17 cellular contexts compared by ENCODE assay signal in genomic region chr3:126928921-126929485, GRCh38. TPM values are rescaled to one million over a fixed set of nuclear protein-coding genes. Genes with fewer than 3 reads are reported as not detected.
A peak's percentile ranks its signal among the peaks of the same experiment; 100 is the strongest.
DNase-seq lines count a peak whose midpoint lies in the region; ATAC-seq and TF ChIP-seq lines count a peak whose summit lies in the region.
"Had no signal": no experiment of that assay in that cellular context is flagged by ENCODE, and none has a peak within 500 bp of the region (broad histone marks: within the 10 kb centered on the region; RNA-seq: fewer than 3 reads in every experiment).

No MANE protein-coding gene starts in this region.

- no peak overlapping the region for H2BK120ac ChIP-seq in mesenchymal stem cell (ENCODE audit: low read depth, low read length)

- 51% methylated on average over 3 of the region's 3 CpGs for WGBS in SK-N-SH (ENCODE audit: low lambda C conversion rate)
- 57% methylated on average over 3 of the region's 3 CpGs for WGBS in mesenchymal stem cell
- WGBS in spleen, 5 donors, result 78 to 94% (median 92%) methylated on average over 3 of the region's 3 CpGs

- no peak overlapping the region for H3K18ac ChIP-seq in mesenchymal stem cell (ENCODE audit: low read depth in 1 of 2, low read length in 2 of 2)

- H4K91ac ChIP-seq in mesenchymal stem cell (ENCODE audit: low read length), result no peak overlapping the region

- H3K23ac ChIP-seq in mesenchymal stem cell (ENCODE audit: low read length in 2 of 2), result no peak overlapping the region

- no peak overlapping the region for H4K8ac ChIP-seq in mesenchymal stem cell (ENCODE audit: low read length)

- no peak for TF ChIP-seq EP300 in SK-N-SH (IDR thresholded peaks at IDR 0.05; ENCODE audit: borderline replicate concordance in 1 of 2, low read depth in 1 of 2, low read length in 1 of 2)

- H3K9me2 ChIP-seq in SK-N-SH (no peaks in the 10 kb centered on the region), PC-3 (replicated peaks; ENCODE audit: low read length) (no peaks in the 10 kb centered on the region)

- H2BK15ac ChIP-seq in mesenchymal stem cell (ENCODE audit: low read depth, poor library complexity, severe bottlenecking), result no peak overlapping the region

- CTCF ChIA-PET in SK-N-SH (lab: Yijun Ruan, JAX) (interaction anchor here (0.8 to 2.7 kb wide), 8 partner anchors 10 to 527 kb away, joined by 3 to 7 read pairs (median 4); no protein-coding TSS in a partner anchor), PC-3 (lab: Charles Lee) (no interaction called here)

- H3K79me2 ChIP-seq in SK-N-SH (ENCODE audit: insufficient read depth) (no peaks in the 10 kb centered on the region), PC-3 (ENCODE audit: low read length) (no peaks in the 10 kb centered on the region)

- H3K27me3 ChIP-seq in SK-N-SH (ENCODE audit: insufficient read depth) (no peaks in the 10 kb centered on the region), mesenchymal stem cell (ENCODE audit: control insufficient read depth in 1 of 2, insufficient read depth in 1 of 2, low read length in 2 of 2) (no peaks in the 10 kb centered on the region), spleen (replicated peaks in 1 of 7) (peaks cover 0 to 16% (median 0%) of the 10 kb centered on the region in 7 donors), PC-3 (ENCODE audit: low read length) (no peaks in the 10 kb centered on the region)

- H3K4me3 ChIP-seq in SK-N-SH (ENCODE audit: low read depth in 2 of 2, low read length in 1 of 2), result no peak overlapping the region
- no peak overlapping the region for H3K4me3 ChIP-seq in mesenchymal stem cell (ENCODE audit: insufficient read depth in 1 of 2, low read depth in 1 of 2, low read length in 2 of 2)
- H3K4me3 ChIP-seq in spleen, result no peak overlapping the region
- H3K4me3 ChIP-seq in PC-3 (ENCODE audit: low read length), result no peak overlapping the region
- H3K4me3 ChIP-seq: GM12878 had no signal

- H3K4me1 ChIP-seq in SK-N-SH (ENCODE audit: control insufficient read depth in 1 of 2, insufficient read depth in 2 of 2, low read depth in 1 of 2, low read length in 1 of 2), result peaks cover 53 to 66% of the 10 kb centered on the region in 2 experiments
- H3K4me1 ChIP-seq in mesenchymal stem cell (ENCODE audit: control insufficient read depth, insufficient read depth, low read depth, low read length), result peaks cover 40% of the 10 kb centered on the region
- peaks cover 31 to 70% (median 57%) of the 10 kb centered on the region in 6 donors for H3K4me1 ChIP-seq in spleen
- peaks cover 50% of the 10 kb centered on the region for H3K4me1 ChIP-seq in PC-3 (ENCODE audit: insufficient read depth, low read length)

- DNase-seq in SK-N-SH, result peak; percentile 56
- DNase-seq in mesenchymal stem cell, result no peak
- DNase-seq in spleen, result peak; percentile 31
- DNase-seq in PC-3, result no peak
- no peak for DNase-seq in NCI-H69 (lab: John Stamatoyannopoulos, UW)
- DNase-seq: 8988T; ACHN; C1 segment of cervical spinal cord; Calu3; CD4-positive, alpha-beta T cell; DMS 273 treated with DMSO at 0.1 percent for 48 hours; DMS79; GOT3; H9 had no signal

- H3K9ac ChIP-seq in SK-N-SH (no peak overlapping the region), mesenchymal stem cell (ENCODE audit: low read length) (no peak overlapping the region), PC-3 (ENCODE audit: low read length) (no peak overlapping the region)

- H3K27ac ChIP-seq in SK-N-SH (ENCODE audit: low read depth in 2 of 2, low read length in 1 of 2), result peak overlapping the region in 1 of 2 experiments; percentile 53; a peak in 2 of 4 replicates
- no peak overlapping the region for H3K27ac ChIP-seq in mesenchymal stem cell (ENCODE audit: low read length, poor library complexity, severe bottlenecking)
- no peak overlapping the region for H3K27ac ChIP-seq in spleen
- H3K27ac ChIP-seq in PC-3 (ENCODE audit: low read length), result no peak overlapping the region

- no peaks in the 10 kb centered on the region for H4K20me1 ChIP-seq in SK-N-SH (ENCODE audit: insufficient read depth)
- no peaks in the 10 kb centered on the region for H4K20me1 ChIP-seq in PC-3 (ENCODE audit: low read length)

- H2BK5ac ChIP-seq in mesenchymal stem cell (ENCODE audit: low read depth, low read length, poor library complexity, severe bottlenecking), result no peak overlapping the region

- TF ChIP-seq POLR2A in spleen (IDR thresholded peaks at IDR 0.05), result no peak

- H3K79me1 ChIP-seq in mesenchymal stem cell (replicated peaks; ENCODE audit: low read length, poor library complexity, severe bottlenecking), result peaks cover 6% of the 10 kb centered on the region

- H3K4ac ChIP-seq in mesenchymal stem cell (ENCODE audit: low read depth in 1 of 2, low read length in 2 of 2), result peak overlapping the region in 1 of 2 experiments; percentile 22

- H3K36me3 ChIP-seq in SK-N-SH (replicated peaks in 1 of 2; ENCODE audit: control insufficient read depth in 1 of 2, insufficient read depth in 2 of 2, low read length in 1 of 2) (no peaks in the 10 kb centered on the region), mesenchymal stem cell (ENCODE audit: control insufficient read depth in 1 of 2, insufficient read depth in 2 of 2, low read depth in 1 of 2, low read length in 2 of 2) (peaks cover 0 to 4% of the 10 kb centered on the region in 2 experiments), spleen (no peaks in the 10 kb centered on the region), PC-3 (ENCODE audit: low read depth, low read length) (no peaks in the 10 kb centered on the region)

- H2AFZ ChIP-seq in SK-N-SH (ENCODE audit: low read depth) (no peak overlapping the region), mesenchymal stem cell (ENCODE audit: low read depth, low read length) (no peak overlapping the region), PC-3 (ENCODE audit: low read length) (no peak overlapping the region)

- POLR2A ChIA-PET in SK-N-SH (lab: Yijun Ruan, JAX), result interaction anchor here (0.9 kb wide), 1 partner anchor 57 kb away, joined by 3 read pairs; no protein-coding TSS in a partner anchor
- POLR2A ChIA-PET in PC-3 (lab: Charles Lee; ENCODE audit: unreplicated experiment), result no interaction called here

- H3K4me2 ChIP-seq in SK-N-SH, result no peak overlapping the region
- H3K4me2 ChIP-seq in mesenchymal stem cell (ENCODE audit: low read length, poor library complexity, severe bottlenecking), result no peak overlapping the region
- no peak overlapping the region for H3K4me2 ChIP-seq in PC-3 (ENCODE audit: low read length)

- H2BK12ac ChIP-seq in mesenchymal stem cell (ENCODE audit: low read length in 2 of 2), result peak overlapping the region; percentile 37 to 49

- no peak for TF ChIP-seq RAD21 in SK-N-SH (IDR thresholded peaks at IDR 0.05; ENCODE audit: low read length)

- no peaks in the 10 kb centered on the region for H3K9me3 ChIP-seq in SK-N-SH
- H3K9me3 ChIP-seq in mesenchymal stem cell (ENCODE audit: control insufficient read depth, low read length), result no peaks in the 10 kb centered on the region
- H3K9me3 ChIP-seq in spleen, result no peaks in the 10 kb centered on the region
- H3K9me3 ChIP-seq in PC-3 (ENCODE audit: low read length), result no peaks in the 10 kb centered on the region

- BruUV-seq in PC-3 (replicated peaks; lab: Mats Ljungman, UMichigan), result no TSS peak

- H3F3A ChIP-seq in SK-N-SH (replicated peaks; ENCODE audit: insufficient read depth) (peaks cover 45% of the 10 kb centered on the region), PC-3 (ENCODE audit: low read length, unreplicated experiment) (no peaks in the 10 kb centered on the region)

- intact Hi-C loops in spleen (cut with DNase I; ENCODE audit: low total_unique reads) (no loop called here), PC-3 (cut with micrococcal nuclease) (loop anchor here (5.0 kb wide), 1 partner anchor 33 kb away; no protein-coding TSS in a partner anchor)

- no peak for TF ChIP-seq CTCF in SK-N-SH (IDR thresholded peaks at IDR 0.05)
- no peak for TF ChIP-seq CTCF in spleen (IDR thresholded peaks at IDR 0.05 in 8 of 11, conservative IDR thresholded peaks at IDR 0.05 in 3 of 11)
- TF ChIP-seq CTCF in PC-3 (conservative IDR thresholded peaks at IDR 0.05; ENCODE audit: low read depth, low read length), result no peak

- H3K14ac ChIP-seq in mesenchymal stem cell (ENCODE audit: low read length in 2 of 2), result no peak overlapping the region

- no peak overlapping the region for H2AK5ac ChIP-seq in mesenchymal stem cell (ENCODE audit: low read length, severe bottlenecking)

- ATAC-seq in SK-N-SH treated with all-trans-retinoic acid at 6 μM for 48 hours (no peak), PC-3 (no peak), GM21360 (IDR thresholded peaks at IDR 0.05; ENCODE audit: unreplicated experiment) (no peak)
- ATAC-seq: GM12878 had no signal

TF ChIP-seq in SK-N-SH, 30 proteins besides CTCF, POLR2A, EP300 and RAD21 (continues in another document):
- TF ChIP-seq USF2 (IDR thresholded peaks at IDR 0.05; ENCODE audit: borderline replicate concordance, low read depth, low read length) (no peak), RCOR1 (IDR thresholded peaks at IDR 0.05; ENCODE audit: low read length) (peak; percentile 23; the same call in 1 of the 2 replicates), CHD2 (IDR thresholded peaks at IDR 0.05; ENCODE audit: low read length, partially characterized antibody) (peak; percentile 20)

TF ChIP-seq in SK-N-SH treated with all-trans-retinoic acid at 6 μM for 48 hours, 23 proteins besides CTCF, POLR2A, EP300 and RAD21:
- no peak for TF ChIP-seq GLIS3 (CRISPR knock-in tag; IDR thresholded peaks at IDR 0.05)
TF ChIP-seq in SK-N-SH treated with all-trans-retinoic acid at 6 μM for 48 hours: peak in this region for 0.

RNA-seq across cellular contexts. Expression of gene PLXNA1, which starts 53.9 kb away (rescaled TPM):
- 48.1 and 48.7 TPM in 2 replicates for polyA plus RNA-seq in SK-N-SH (2012; rRNA removed)
- 13.2 and 23.6 TPM in 2 replicates for polyA plus RNA-seq in SK-N-SH (2012; cell fraction: cytosol; rRNA removed)
- 104 and 115 TPM in 2 replicates for polyA plus RNA-seq in SK-N-SH (2012; cell fraction: nucleus; rRNA removed)
- polyA plus RNA-seq in mesenchymal stem cell (2013, experiment 1 of 2), result 51.0 TPM
- polyA plus RNA-seq in mesenchymal stem cell (2013, experiment 2 of 2), result 49.9 TPM
- total RNA-seq in spleen, result 10 to 100 TPM; 27.8 to 47.6 (median 41.4) TPM
- 10 to 100 TPM in 1 of 3 donors, 1 to 10 TPM in 2; 3.7 to 11.9 (median 3.8) TPM for polyA plus RNA-seq in spleen
- total RNA-seq in PC-3 (2014; rRNA removed), result 30.0 and 38.0 TPM in 2 replicates

Comparison
In these comparisons a context has a peak if more than half of its experiments do, and no peak if none do; other contexts are left out.
1. DNase-seq: peak in SK-N-SH (single experiment) and spleen (single experiment); none in mesenchymal stem cell (single experiment), PC-3 (single experiment) and NCI-H69 (single experiment).